27 cellular contexts compared by ENCODE assay signal in the genomic region with DNA sequence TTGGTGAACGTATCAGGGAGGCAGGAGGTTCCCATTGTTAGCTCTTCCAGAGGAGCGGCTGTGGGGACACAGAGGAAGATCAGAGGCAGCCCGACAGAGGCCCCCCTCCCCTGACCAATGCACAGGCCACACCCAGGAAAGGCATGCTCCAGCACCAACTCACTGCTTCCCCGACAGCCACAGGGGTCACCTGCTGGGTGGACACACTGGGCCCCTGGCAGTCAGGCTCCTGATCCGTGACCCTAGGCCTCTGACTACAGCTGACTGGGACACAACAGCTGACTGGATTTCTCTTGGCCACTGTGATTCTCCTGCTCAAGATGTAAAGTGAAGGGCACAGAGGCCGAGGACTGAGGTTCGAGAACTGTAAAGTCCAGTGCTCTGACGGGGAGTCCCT.
DNase-seq lines count a peak whose midpoint lies in the region; ATAC-seq and TF ChIP-seq lines count a peak whose summit lies in the region.
"Had no signal": no experiment of that assay in that cellular context is flagged by ENCODE, and none has a peak within 500 bp of the region (broad histone marks: within the 10 kb centered on the region; RNA-seq: fewer than 3 reads in every experiment).

No MANE protein-coding gene starts in this region.

- POLR2A ChIA-PET in naive thymus-derived CD4-positive, alpha-beta T cell (lab: Charles Lee), result interaction anchor here (1.0 kb wide), 1 partner anchor 19 kb away, joined by 4 read pairs; no protein-coding TSS in a partner anchor

- no peak overlapping the region for H2AK5ac ChIP-seq in mesendoderm (ENCODE audit: low read length)

- H3K27me3 ChIP-seq in GM23338 (ENCODE audit: insufficient read depth) (no peaks in the 10 kb centered on the region), mesendoderm (ENCODE audit: insufficient read depth, low read length, poor library complexity) (no peaks in the 10 kb centered on the region)
- no peaks in the 10 kb centered on the region for H3K27me3 ChIP-seq in naive thymus-derived CD4-positive, alpha-beta T cell (ENCODE audit: control insufficient read depth in 2 of 2, insufficient read depth in 2 of 2, low read length in 2 of 2)
- H3K27me3 ChIP-seq: colonic mucosa, suprapubic skin, vagina had no signal

- peak; percentile 19; the same call in 2 of the 3 replicates for ATAC-seq in GM23338
- ATAC-seq in activated naive CD8-positive, alpha-beta T cell treated with anti-CD3 and anti-CD28 coated beads, Interleukin-2, amount 50 U/mL, for 24 hours, result no peak
- no peak for ATAC-seq in naive thymus-derived CD4-positive, alpha-beta T cell
- ATAC-seq in HG03039 (IDR thresholded peaks at IDR 0.05; ENCODE audit: unreplicated experiment), result no peak
- ATAC-seq: sciatic nerve had no signal

- peaks cover 8% of the 10 kb centered on the region; the same call in 1 of the 2 replicates for H4K20me1 ChIP-seq in GM23338 (replicated peaks; ENCODE audit: insufficient read depth)

- H3K27me3 Mint-ChIP-seq in GM23338 (ENCODE audit: insufficient read depth, low read depth, poor library complexity), result peaks cover 7% of the 10 kb centered on the region
- no peaks in the 10 kb centered on the region for H3K27me3 Mint-ChIP-seq in activated naive CD8-positive, alpha-beta T cell treated with anti-CD3 and anti-CD28 coated beads, Interleukin-2, amount 50 U/mL, for 24 hours
- no peaks in the 10 kb centered on the region for H3K27me3 Mint-ChIP-seq in naive thymus-derived CD4-positive, alpha-beta T cell
- H3K27me3 Mint-ChIP-seq: activated B cell treated with CpG ODN at 0.5 μM for 24 hours, brain, naive B cell had no signal

- no peaks in the 10 kb centered on the region for H3K9me3 Mint-ChIP-seq in GM23338
- no peaks in the 10 kb centered on the region for H3K9me3 Mint-ChIP-seq in activated naive CD8-positive, alpha-beta T cell treated with anti-CD3 and anti-CD28 coated beads, Interleukin-2, amount 50 U/mL, for 24 hours
- H3K9me3 Mint-ChIP-seq in naive thymus-derived CD4-positive, alpha-beta T cell, result peaks cover 0 to 2% (median 0%) of the 10 kb centered on the region in 11 donors
- H3K9me3 Mint-ChIP-seq: activated B cell treated with CpG ODN at 0.5 μM for 24 hours, brain, naive B cell had no signal

- H3F3A ChIP-seq in GM23338 (replicated peaks; ENCODE audit: low read depth), result no peaks in the 10 kb centered on the region

- H4K5ac ChIP-seq in mesendoderm (ENCODE audit: low read length), result no peak overlapping the region

- H3K36me3 Mint-ChIP-seq in GM23338 (ENCODE audit: low read depth), result peaks cover 66% of the 10 kb centered on the region
- peaks cover 48% of the 10 kb centered on the region for H3K36me3 Mint-ChIP-seq in activated naive CD8-positive, alpha-beta T cell treated with anti-CD3 and anti-CD28 coated beads, Interleukin-2, amount 50 U/mL, for 24 hours (ENCODE audit: low read depth)
- peaks cover 18 to 60% (median 35%) of the 10 kb centered on the region in 5 donors for H3K36me3 Mint-ChIP-seq in naive thymus-derived CD4-positive, alpha-beta T cell

- H2BK5ac ChIP-seq in mesendoderm (ENCODE audit: low read length), result no peak overlapping the region

- intact Hi-C loops in naive thymus-derived CD4-positive, alpha-beta T cell (cut with micrococcal nuclease), result loop anchor here in 1 of 2 donors (2.0 kb wide), 1 partner anchor 85 kb away; a partner anchor contains a TSS

- H3K36me3 ChIP-seq in GM23338 (ENCODE audit: insufficient read depth) (0 out of 2 replicates have a peak, but pooled peaks cover 22% of the 10 kb centered on the region), mesendoderm (ENCODE audit: control insufficient read depth, insufficient read depth, low read length) (peaks cover 27% of the 10 kb centered on the region)
- peaks cover 5 to 90% (median 20%) of the 10 kb centered on the region in 3 experiments for H3K36me3 ChIP-seq in naive thymus-derived CD4-positive, alpha-beta T cell (ENCODE audit: control insufficient read depth in 2 of 3, insufficient read depth in 3 of 3, low read length in 3 of 3)

- no peaks in the 10 kb centered on the region for H3K4me1 Mint-ChIP-seq in GM23338
- peaks cover 34% of the 10 kb centered on the region for H3K4me1 Mint-ChIP-seq in activated naive CD8-positive, alpha-beta T cell treated with anti-CD3 and anti-CD28 coated beads, Interleukin-2, amount 50 U/mL, for 24 hours
- H3K4me1 Mint-ChIP-seq in naive thymus-derived CD4-positive, alpha-beta T cell, result peaks cover 8 to 52% (median 24%) of the 10 kb centered on the region in 7 donors
- H3K4me1 Mint-ChIP-seq: activated B cell treated with CpG ODN at 0.5 μM for 24 hours, brain, naive B cell had no signal

- H3K9ac ChIP-seq in mesendoderm (ENCODE audit: low read length), result no peak overlapping the region
- H3K9ac ChIP-seq: parathyroid adenoma, SK-N-SH had no signal

- no peak overlapping the region for H3K4ac ChIP-seq in mesendoderm (ENCODE audit: low read depth, low read length)

- no peak overlapping the region for H3K4me2 ChIP-seq in GM23338
- H3K4me2 ChIP-seq in mesendoderm (ENCODE audit: low read length), result no peak overlapping the region
- H3K4me2 ChIP-seq: SK-N-SH had no signal

- CTCF ChIA-PET in naive thymus-derived CD4-positive, alpha-beta T cell (lab: Charles Lee), result interaction anchor here (1.0 to 1.3 kb wide), 2 partner anchors 234 to 312 kb away, joined by 3 to 4 read pairs; no protein-coding TSS in a partner anchor

- H3K18ac ChIP-seq in mesendoderm (ENCODE audit: low read length), result no peak overlapping the region

- no peaks in the 10 kb centered on the region for H3K79me2 ChIP-seq in GM23338 (replicated peaks; ENCODE audit: insufficient read depth)
- H3K79me2 ChIP-seq in mesendoderm (ENCODE audit: control insufficient read depth, insufficient read depth, low read length), result no peaks in the 10 kb centered on the region
- H3K79me2 ChIP-seq: parathyroid adenoma had no signal

- no peak overlapping the region for H3K23ac ChIP-seq in mesendoderm (ENCODE audit: low read length)

- H3K27ac ChIP-seq in GM23338 (ENCODE audit: low read depth) (no peak overlapping the region), mesendoderm (ENCODE audit: low read depth, low read length) (no peak overlapping the region)
- no peak overlapping the region for H3K27ac ChIP-seq in naive thymus-derived CD4-positive, alpha-beta T cell (ENCODE audit: low read depth, low read length)
- H3K27ac ChIP-seq: C4-2B, colonic mucosa, parathyroid adenoma, suprapubic skin, vagina had no signal

- no peak overlapping the region for H3K56ac ChIP-seq in mesendoderm (ENCODE audit: low read length)

- H3K9me3 ChIP-seq in naive thymus-derived CD4-positive, alpha-beta T cell (ENCODE audit: control insufficient read depth in 2 of 3, low read length in 3 of 3), result no peaks in the 10 kb centered on the region
- H3K9me3 ChIP-seq: colonic mucosa, SK-N-SH, suprapubic skin, vagina had no signal

- H4K8ac ChIP-seq in mesendoderm (ENCODE audit: low read depth, low read length), result no peak overlapping the region

- no peak overlapping the region for H2AFZ ChIP-seq in GM23338
- H2AFZ ChIP-seq: parathyroid adenoma had no signal

- H3K9me2 ChIP-seq in GM23338 (ENCODE audit: insufficient read depth), result no peaks in the 10 kb centered on the region
- H3K9me2 ChIP-seq: SK-N-SH had no signal

- no peak overlapping the region for H3K27ac Mint-ChIP-seq in GM23338
- H3K27ac Mint-ChIP-seq in activated naive CD8-positive, alpha-beta T cell treated with anti-CD3 and anti-CD28 coated beads, Interleukin-2, amount 50 U/mL, for 24 hours, result peak overlapping the region; percentile 35
- H3K27ac Mint-ChIP-seq in naive thymus-derived CD4-positive, alpha-beta T cell, result peak overlapping the region in 8 of 9 donors; percentile 68 to 96 (median 86)
- H3K27ac Mint-ChIP-seq: activated B cell treated with CpG ODN at 0.5 μM for 24 hours, brain had no signal

- H3K4me1 ChIP-seq in GM23338 (ENCODE audit: insufficient read depth) (no peaks in the 10 kb centered on the region), mesendoderm (ENCODE audit: control insufficient read depth, low read depth, low read length) (no peaks in the 10 kb centered on the region)
- H3K4me1 ChIP-seq in naive thymus-derived CD4-positive, alpha-beta T cell (ENCODE audit: control insufficient read depth in 2 of 2, insufficient read depth in 2 of 2, low read length in 2 of 2), result peaks cover 30 to 42% of the 10 kb centered on the region in 2 donors
- H3K4me1 ChIP-seq: colonic mucosa, parathyroid adenoma had no signal

- H2BK120ac ChIP-seq in mesendoderm (ENCODE audit: low read depth, low read length), result no peak overlapping the region

- no peak for TF ChIP-seq CTCF in GM23338 (conservative IDR thresholded peaks at IDR 0.05; ENCODE audit: low read depth in 2 of 2)

- no CpG with 5 or more reads among the region's 8 CpGs for WGBS in mesendoderm (ENCODE audit: extremely low coverage, insufficient coverage, low lambda C conversion rate)

- no peak overlapping the region for H3K4me3 Mint-ChIP-seq in GM23338
- no peak overlapping the region for H3K4me3 Mint-ChIP-seq in activated naive CD8-positive, alpha-beta T cell treated with anti-CD3 and anti-CD28 coated beads, Interleukin-2, amount 50 U/mL, for 24 hours
- peak overlapping the region in 2 of 10 donors; percentile 23 to 29 for H3K4me3 Mint-ChIP-seq in naive thymus-derived CD4-positive, alpha-beta T cell
- H3K4me3 Mint-ChIP-seq: activated B cell treated with CpG ODN at 0.5 μM for 24 hours, brain, naive B cell had no signal

- H3K4me3 ChIP-seq in GM23338 (no peak overlapping the region), mesendoderm (ENCODE audit: low read length) (no peak overlapping the region)
- H3K4me3 ChIP-seq in naive thymus-derived CD4-positive, alpha-beta T cell (ENCODE audit: low read length), result no peak overlapping the region
- H3K4me3 ChIP-seq: colonic mucosa, suprapubic skin, vagina had no signal

- H3K79me1 ChIP-seq in mesendoderm (ENCODE audit: low read length), result no peaks in the 10 kb centered on the region

- TF ChIP-seq POLR2A in erythroblast (IDR thresholded peaks at IDR 0.05; ENCODE audit: low read length), result no peak

- DNase-seq in A172 (ENCODE audit: low spot score) (peak; percentile 73), GM23338 (ENCODE audit: low spot score) (no peak), mesendoderm (no peak), NAMALWA (ENCODE audit: low spot score) (no peak), erythroblast (lab: John Stamatoyannopoulos, UW) (no peak)
- DNase-seq in activated naive CD8-positive, alpha-beta T cell treated with anti-CD3 and anti-CD28 coated beads, Interleukin-2, amount 50 U/mL, for 24 hours, result no peak
- DNase-seq in naive thymus-derived CD4-positive, alpha-beta T cell, result no peak
- DNase-seq: activated B cell treated with CpG ODN at 0.5 μM for 24 hours; activated CD8-positive, alpha-beta memory T cell treated with anti-CD3 and anti-CD28 coated beads for 24 hours; colonic mucosa; H7; KBM-7; kidney glomerular epithelial cell; mammary epithelial cell; naive B cell; NCI-H1694; NCI-H2171 treated with DMSO at 0.1 percent for 48 hours; NCI-H526; SK-N-SH; T1000 had no signal

- H2BK15ac ChIP-seq in mesendoderm (replicated peaks; ENCODE audit: low read depth), result no peak overlapping the region

TF ChIP-seq in GM23338, 12 proteins besides CTCF, POLR2A, EP300 and RAD21 (continues in another document):
- TF ChIP-seq NANOG (IDR thresholded peaks at IDR 0.05; ENCODE audit: borderline replicate concordance) (no peak), ZNF331 (CRISPR knock-in tag; IDR thresholded peaks at IDR 0.05; ENCODE audit: low read depth) (no peak)
